ENCODE assay signal across 27 cellular contexts in genomic region chr19:6714749-6715555, GRCh38. TPM values are rescaled to one million over a fixed set of nuclear protein-coding genes. Genes with fewer than 3 reads are reported as not detected.
"Had no signal": no experiment of that assay in that cellular context is flagged by ENCODE, and none has a peak within 500 bp of the region (broad histone marks: within the 10 kb centered on the region; RNA-seq: fewer than 3 reads in every experiment).

No MANE protein-coding gene starts in this region.

- H3K9me3 ChIP-seq: breast epithelium had no signal

- H3K27ac Mint-ChIP-seq: activated CD4-positive, alpha-beta T cell treated with anti-CD3 and anti-CD28 coated beads, Interleukin-2, amount 10 ng/mL, durations not matched to agents 24 days and 14 days; activated CD8-positive, alpha-beta memory T cell treated with anti-CD3 and anti-CD28 coated beads, Interleukin-2, amount 10 ng/mL, durations not matched to agents 7 days and 5 days; activated T-cell treated with anti-CD3 and anti-CD28 coated beads, Interleukin-2, amount 50 U/mL, for 24 hours; activated T-helper 1 cell treated with anti-CD3 and anti-CD28 coated beads, Interleukin-12 subunit alpha, Interleukin-12 subunit beta, Interleukin-2, Interleukin-4 antibody, amounts not matched to agents 30 ng/mL and 10 ng/mL and 1 ng/mL, durations not matched to agents 14 hours and 24 hours and 36 hours; T-helper 1 cell treated with Interleukin-12 subunit alpha and Interleukin-12 subunit beta and Interleukin-4 antibody, amounts not matched to agents 30 μg/mL and 1 μg/mL, for 36 hours; WTC11 had no signal

- H3K27ac ChIP-seq: breast epithelium had no signal

- H3K36me3 ChIP-seq: breast epithelium had no signal

- H3K4me3 ChIP-seq: breast epithelium had no signal

- H3K9me3 Mint-ChIP-seq: activated CD4-positive, alpha-beta T cell treated with anti-CD3 and anti-CD28 coated beads, Interleukin-2, amount 10 ng/mL, durations not matched to agents 24 days and 14 days; activated naive CD4-positive, alpha-beta T cell treated with anti-CD3 and anti-CD28 coated beads, Interleukin-2, amount 50 U/mL, for 24 hours; activated T-cell treated with anti-CD3 and anti-CD28 coated beads, Interleukin-2, amount 50 U/mL, for 24 hours; central memory CD8-positive, alpha-beta T cell had no signal

- DNase-seq: activated CD4-positive, alpha-beta T cell treated with anti-CD3 and anti-CD28 coated beads, Interleukin-2, amount 10 ng/mL, durations not matched to agents 24 days and 14 days; activated CD4-positive, alpha-beta T cell treated with anti-CD3 and anti-CD28 coated beads, Interleukin-2, amount 50 U/mL, for 48 hours; activated CD4-positive, CD25-positive, alpha-beta regulatory T cell treated with anti-CD3 and anti-CD28 coated beads, Interleukin-2, amount 50 U/mL, for 72 hours; activated CD8-positive, alpha-beta memory T cell treated with anti-CD3 and anti-CD28 coated beads, Interleukin-2, amount 10 ng/mL, durations not matched to agents 7 days and 5 days; activated effector memory CD4-positive, alpha-beta T cell treated with Interleukin-2 at 50 U/mL for 16 hours; activated naive CD4-positive, alpha-beta T cell; activated T-cell treated with anti-CD3 and anti-CD28 coated beads, Interleukin-2, amount 50 U/mL, for 24 hours; aorta; NCI-H1048; NCI-H146; NCI-H187 treated with DMSO at 0.1 percent for 48 hours; NCI-H2081 treated with DMSO at 0.1 percent for 48 hours; NCI-H446; NCI-H524; PC-3; SHP77 treated with DMSO at 0.1 percent for 48 hours; T-helper 9 cell had no signal

- H3K36me3 Mint-ChIP-seq: activated CD8-positive, alpha-beta memory T cell treated with anti-CD3 and anti-CD28 coated beads, Interleukin-2, amount 10 ng/mL, durations not matched to agents 7 days and 5 days; activated naive CD4-positive, alpha-beta T cell treated with anti-CD3 and anti-CD28 coated beads, Interleukin-2, amount 50 U/mL, for 24 hours; WTC11 had no signal

- FAIRE-seq: RCC 7860 had no signal

- ATAC-seq: activated CD8-positive, alpha-beta memory T cell treated with anti-CD3 and anti-CD28 coated beads, Interleukin-2, amount 10 ng/mL, durations not matched to agents 7 days and 5 days; PC-3; WTC11 had no signal

- H3K4me1 ChIP-seq: breast epithelium had no signal

- H3K4me3 Mint-ChIP-seq: activated CD4-positive, alpha-beta T cell treated with anti-CD3 and anti-CD28 coated beads, Interleukin-2, amount 10 ng/mL, durations not matched to agents 24 days and 14 days; activated CD8-positive, alpha-beta memory T cell treated with anti-CD3 and anti-CD28 coated beads, Interleukin-2, amount 10 ng/mL, durations not matched to agents 7 days and 5 days; activated naive CD4-positive, alpha-beta T cell treated with anti-CD3 and anti-CD28 coated beads, Interleukin-2, amount 50 U/mL, for 24 hours; activated T-cell treated with anti-CD3 and anti-CD28 coated beads, Interleukin-2, amount 50 U/mL, for 24 hours; activated T-helper 1 cell treated with anti-CD3 and anti-CD28 coated beads, Interleukin-12 subunit alpha, Interleukin-12 subunit beta, Interleukin-2, Interleukin-4 antibody, amounts not matched to agents 30 ng/mL and 10 ng/mL and 1 ng/mL, durations not matched to agents 14 hours and 24 hours and 36 hours; central memory CD8-positive, alpha-beta T cell; T-helper 1 cell treated with Interleukin-12 subunit alpha and Interleukin-12 subunit beta and Interleukin-4 antibody, amounts not matched to agents 30 μg/mL and 1 μg/mL, for 36 hours; WTC11 had no signal

RNA-seq across cellular contexts. Expression of gene C3, which starts 5.5 kb away (rescaled TPM):
- total RNA-seq: SK-MEL-5 had no signal

RNA-seq across cellular contexts. Expression of gene TNFSF14, which starts 45.0 kb away (rescaled TPM):
- total RNA-seq: LHCN-M2, M059J, PC-3, SK-MEL-5 had no signal

RNA-seq across cellular contexts. Expression of gene SH2D3A, which starts 52.3 kb away (rescaled TPM):
- total RNA-seq: LHCN-M2, M059J had no signal
